Comparison of ENCODE assay signal across 27 cellular contexts in genomic region chr6:387293-387694, GRCh38. TPM values are rescaled to one million over a fixed set of nuclear protein-coding genes. Genes with fewer than 3 reads are reported as not detected.
DNase-seq lines count a peak whose midpoint lies in the region; ATAC-seq and TF ChIP-seq lines count a peak whose summit lies in the region.
"Had no signal": no experiment of that assay in that cellular context is flagged by ENCODE, and none has a peak within 500 bp of the region (broad histone marks: within the 10 kb centered on the region; RNA-seq: fewer than 3 reads in every experiment).

No MANE protein-coding gene starts in this region.

- TF ChIP-seq EP300 in transverse colon (IDR thresholded peaks at IDR 0.05; ENCODE audit: low read depth) (no peak), suprapubic skin (IDR thresholded peaks at IDR 0.05) (no peak)

- TF ChIP-seq CTCF in fibroblast of pulmonary artery (IDR thresholded peaks at IDR 0.05; ENCODE audit: low read length, missing control alignments), result no peak
- no peak for TF ChIP-seq CTCF in transverse colon (IDR thresholded peaks at IDR 0.05)
- no peak for TF ChIP-seq CTCF in suprapubic skin (IDR thresholded peaks at IDR 0.05)
- TF ChIP-seq CTCF in tibial artery (IDR thresholded peaks at IDR 0.05), result no peak

- ATAC-seq in left cardiac atrium (peak; percentile 42 to 51), left ventricle myocardium superior (no peak)
- ATAC-seq: left colon, mucosa of descending colon, WTC11 had no signal

- in situ Hi-C loops in transverse colon (cut with MboI; ENCODE audit: low pct_ligation_motif_present in 1 of 4, low pct_unique_long_range_greater_than_20kb in 1 of 4, low sequenced_read_pairs in 3 of 4), result no loop called here

- 74 to 79% methylated on average over 5 to 10 of the region's 10 CpGs for whole genome bisulfite sequencing in transverse colon (ENCODE audit: low coverage in 1 of 2), 2 donors
- 38% methylated on average over 10 of the region's 10 CpGs for WGBS in suprapubic skin

- H3K36me3 ChIP-seq in transverse colon (no peaks in the 10 kb centered on the region), suprapubic skin (no peaks in the 10 kb centered on the region), tibial artery (no peaks in the 10 kb centered on the region)
- H3K36me3 ChIP-seq: brain microvascular endothelial cell, tibial nerve had no signal

- peaks cover 0 to 12% (median 4%) of the 10 kb centered on the region in 4 donors for H3K4me1 ChIP-seq in transverse colon
- H3K4me1 ChIP-seq in suprapubic skin, result peaks cover 16% of the 10 kb centered on the region
- H3K4me1 ChIP-seq in tibial artery, result peaks cover 0 to 15% (median 14%) of the 10 kb centered on the region in 4 donors

- DNase-seq in left cardiac atrium (no peak), left ventricle myocardium superior (no peak), OCI-M1 (lab: John Stamatoyannopoulos, UW) (peak; percentile 26), fibroblast of pulmonary artery (ENCODE audit: low read depth) (peak; percentile 16), transverse colon (peak; percentile 4), suprapubic skin (ENCODE audit: low spot score in 2 of 2) (no peak), tibial artery (no peak)
- DNase-seq in effector CD8-positive, alpha-beta T cell (lab: John Stamatoyannopoulos, UW), result no peak
- DNase-seq: activated CD4-positive, alpha-beta T cell treated with anti-CD3 and anti-CD28 coated beads, Interleukin-2, amount 50 U/mL, for 48 hours; activated effector memory CD4-positive, alpha-beta T cell treated with anti-CD3 and anti-CD28 coated beads, Interleukin-2, amount 50 U/mL, for 16 hours; brain microvascular endothelial cell; CD4-positive, alpha-beta memory T cell; DMS79 treated with DMSO at 0.1 percent for 48 hours; GOT3; left colon; mucosa of descending colon; NCI-H2227 treated with DMSO at 0.1 percent for 48 hours; RPMI8226; SK-N-SH; stimulated activated CD4-positive, alpha-beta T cell treated with anti-CD3 and anti-CD28 coated beads, Interleukin-2, amount 100 ng/mL, for 24 hours; stimulated activated naive CD4-positive, alpha-beta T cell; T-helper 9 cell had no signal

- no peak overlapping the region for H3K27ac ChIP-seq in transverse colon
- no peak overlapping the region for H3K27ac ChIP-seq in suprapubic skin
- no peak overlapping the region for H3K27ac ChIP-seq in tibial artery
- H3K27ac ChIP-seq: brain microvascular endothelial cell, epithelial cell of prostate, skin epidermis, tibial nerve had no signal

- H3K9me3 ChIP-seq in transverse colon (no peaks in the 10 kb centered on the region), suprapubic skin (no peaks in the 10 kb centered on the region), tibial artery (no peaks in the 10 kb centered on the region)
- H3K9me3 ChIP-seq: mucosa of descending colon, SK-N-SH, tibial nerve had no signal

- H3K27me3 ChIP-seq in transverse colon (peaks cover 62% of the 10 kb centered on the region), suprapubic skin (peaks cover 84% of the 10 kb centered on the region), tibial artery (peaks cover 0 to 71% of the 10 kb centered on the region in 2 donors)

- TF ChIP-seq POLR2A in transverse colon (IDR thresholded peaks at IDR 0.05) (no peak), suprapubic skin (IDR thresholded peaks at IDR 0.05) (no peak)

- intact Hi-C loops in left cardiac atrium (cut with DNase I), result no loop called here
- intact Hi-C loops in left ventricle myocardium superior (cut with micrococcal nuclease), result no loop called here
- intact Hi-C loops in transverse colon (cut with DNase I; ENCODE audit: low total_unique reads), result no loop called here
- intact Hi-C loops in tibial artery (cut with DNase I; ENCODE audit: low total_unique reads), result no loop called here

- H3K4me3 ChIP-seq in fibroblast of pulmonary artery (replicated peaks; ENCODE audit: low read depth, low read length), result no peak overlapping the region
- H3K4me3 ChIP-seq in transverse colon, result no peak overlapping the region
- H3K4me3 ChIP-seq in suprapubic skin, result no peak overlapping the region
- H3K4me3 ChIP-seq in tibial artery, result no peak overlapping the region
- H3K4me3 ChIP-seq: mucosa of descending colon, skin epidermis, tibial nerve had no signal

RNA-seq across cellular contexts. Expression of gene IRF4, which starts 4.3 kb away (rescaled TPM):
- total RNA-seq in left cardiac atrium, result 1 to 10 TPM in 1 of 2 donors, under 1 TPM in 1; 0.65 to 1.6 TPM
- total RNA-seq in left ventricle myocardium superior, result 0.32 TPM
- 10 to 100 TPM in 1 of 4 donors, 1 to 10 TPM in 2, under 1 TPM in 1; 0.40 to 18.4 (median 4.3) TPM for total RNA-seq in transverse colon
- 10 to 100 TPM; 17.3 to 22.8 (median 20.4) TPM for total RNA-seq in suprapubic skin
- total RNA-seq: glomerular endothelial cell had no signal

Comparison
In these comparisons a context has a peak if more than half of its experiments do, and no peak if none do; other contexts are left out.
1. DNase-seq: peak in OCI-M1 (single experiment), fibroblast of pulmonary artery (single experiment) and transverse colon (single experiment); none in left cardiac atrium (single experiment), left ventricle myocardium superior (single experiment), suprapubic skin (0 of 2), tibial artery (0 of 2) and effector CD8-positive, alpha-beta T cell (single experiment).